Comparison of ENCODE assay signal across 1 cellular context in the genomic region with DNA sequence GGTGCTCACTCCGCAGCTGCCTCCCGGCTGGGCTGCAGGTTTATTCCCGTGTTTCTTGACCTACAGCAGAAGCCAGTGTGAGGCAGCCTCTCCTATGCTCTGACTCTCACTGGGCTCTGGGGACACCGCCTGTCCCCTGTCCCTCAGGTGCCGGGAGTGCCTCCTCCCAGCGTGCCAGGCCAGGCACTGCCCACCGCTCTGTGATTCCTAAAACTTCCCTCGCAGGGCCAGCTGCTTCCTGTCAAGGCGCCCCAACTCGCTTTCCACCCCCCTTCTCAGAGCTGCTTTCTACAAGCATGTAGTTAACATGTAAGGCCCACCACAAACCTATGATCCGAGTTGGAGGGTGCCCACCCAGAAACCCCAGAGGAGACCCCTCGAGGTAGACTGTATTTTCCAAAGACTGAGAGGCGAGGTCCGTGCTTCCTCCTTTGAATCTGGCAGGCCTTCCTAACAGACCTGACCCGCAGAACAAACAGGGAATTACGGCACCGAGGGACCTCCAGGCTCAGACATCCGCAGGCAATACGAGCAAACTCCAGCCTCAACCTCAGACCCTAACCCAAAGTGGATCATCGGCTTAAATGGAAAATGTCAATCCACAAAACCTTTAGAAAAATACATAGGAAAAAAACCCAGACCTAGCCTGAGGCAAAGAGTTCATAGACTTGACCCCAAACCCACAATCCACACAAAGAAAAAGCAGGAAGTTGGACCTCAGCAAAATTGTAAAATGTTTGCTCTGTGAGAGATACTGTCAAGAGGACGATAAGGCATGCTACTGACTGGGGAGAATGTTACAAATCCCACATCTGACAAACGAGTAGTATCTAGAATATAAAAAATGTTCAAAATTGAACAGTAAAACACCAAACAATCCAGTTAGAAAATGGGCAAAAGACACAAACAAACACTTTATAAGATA.
TF ChIP-seq lines count a peak whose summit lies in the region.

No MANE protein-coding gene starts in this region.

TF ChIP-seq in HepG2, 621 proteins besides CTCF, POLR2A, EP300 and RAD21 (continued from another document and continues in another):
- TF ChIP-seq, protein P1, sequence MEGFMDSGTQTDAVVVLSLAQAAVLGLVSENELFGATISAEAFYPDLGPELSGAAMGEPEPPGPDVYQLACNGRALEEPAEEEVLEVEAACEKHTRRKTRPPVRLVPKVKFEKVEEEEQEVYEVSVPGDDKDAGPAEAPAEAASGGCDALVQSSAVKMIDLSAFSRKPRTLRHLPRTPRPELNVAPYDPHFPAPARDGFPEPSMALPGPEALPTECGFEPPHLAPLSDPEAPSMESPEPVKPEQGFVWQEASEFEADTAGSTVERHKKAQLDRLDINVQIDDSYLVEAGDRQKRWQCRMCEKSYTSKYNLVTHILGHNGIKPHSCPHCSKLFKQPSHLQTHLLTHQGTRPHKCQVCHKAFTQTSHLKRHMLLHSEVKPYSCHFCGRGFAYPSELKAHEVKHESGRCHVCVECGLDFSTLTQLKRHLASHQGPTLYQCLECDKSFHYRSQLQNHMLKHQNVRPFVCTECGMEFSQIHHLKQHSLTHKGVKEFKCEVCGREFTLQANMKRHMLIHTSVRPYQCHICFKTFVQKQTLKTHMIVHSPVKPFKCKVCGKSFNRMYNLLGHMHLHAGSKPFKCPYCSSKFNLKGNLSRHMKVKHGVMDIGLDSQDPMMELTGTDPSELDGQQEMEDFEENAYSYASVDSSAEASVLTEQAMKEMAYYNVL (CRISPR knock-in tag; IDR thresholded peaks at IDR 0.05; ENCODE audit: borderline replicate concordance): 0 out of 2 replicates have a peak, but pooled peaks have one; percentile 23
- peak; percentile 54; the same call in 1 of the 2 replicates for TF ChIP-seq ZNF614 (CRISPR knock-in tag; IDR thresholded peaks at IDR 0.05; ENCODE audit: borderline replicate concordance)
- TF ChIP-seq, protein P2, sequence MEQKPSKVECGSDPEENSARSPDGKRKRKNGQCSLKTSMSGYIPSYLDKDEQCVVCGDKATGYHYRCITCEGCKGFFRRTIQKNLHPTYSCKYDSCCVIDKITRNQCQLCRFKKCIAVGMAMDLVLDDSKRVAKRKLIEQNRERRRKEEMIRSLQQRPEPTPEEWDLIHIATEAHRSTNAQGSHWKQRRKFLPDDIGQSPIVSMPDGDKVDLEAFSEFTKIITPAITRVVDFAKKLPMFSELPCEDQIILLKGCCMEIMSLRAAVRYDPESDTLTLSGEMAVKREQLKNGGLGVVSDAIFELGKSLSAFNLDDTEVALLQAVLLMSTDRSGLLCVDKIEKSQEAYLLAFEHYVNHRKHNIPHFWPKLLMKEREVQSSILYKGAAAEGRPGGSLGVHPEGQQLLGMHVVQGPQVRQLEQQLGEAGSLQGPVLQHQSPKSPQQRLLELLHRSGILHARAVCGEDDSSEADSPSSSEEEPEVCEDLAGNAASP (CRISPR knock-in tag; IDR thresholded peaks at IDR 0.05; ENCODE audit: borderline replicate concordance): peak; percentile 26; the same call in 1 of the 2 replicates
- peak; percentile 52; the same call in 1 of the 2 replicates for TF ChIP-seq KDM5B (CRISPR knock-in tag; IDR thresholded peaks at IDR 0.05; ENCODE audit: borderline replicate concordance)
- peak; percentile 52; the same call in 1 of the 2 replicates for TF ChIP-seq SOX5 (CRISPR knock-in tag; IDR thresholded peaks at IDR 0.05; ENCODE audit: borderline replicate concordance)
- TF ChIP-seq DNMT3B (CRISPR knock-in tag; conservative IDR thresholded peaks at IDR 0.05): no peak
- no peak for TF ChIP-seq ZNF234 (CRISPR knock-in tag; conservative IDR thresholded peaks at IDR 0.05)
- TF ChIP-seq ZNF333 (CRISPR knock-in tag; IDR thresholded peaks at IDR 0.05; ENCODE audit: borderline replicate concordance): 0 out of 2 replicates have a peak, but pooled peaks have one; percentile 52
- TF ChIP-seq PTBP1 (IDR thresholded peaks at IDR 0.05; ENCODE audit: low read depth, low read length, poor library complexity, severe bottlenecking): no peak
- no peak for TF ChIP-seq ZFAT (CRISPR knock-in tag; conservative IDR thresholded peaks at IDR 0.05)
- TF ChIP-seq GABPA (IDR thresholded peaks at IDR 0.05; ENCODE audit: low read depth, low read length): no peak
- TF ChIP-seq GABPA (CRISPR knock-in tag; IDR thresholded peaks at IDR 0.05; ENCODE audit: low read depth): peak; percentile 23; the same call in 1 of the 2 replicates
- no peak for TF ChIP-seq FOXA1 (IDR thresholded peaks at IDR 0.05)
- TF ChIP-seq FOXA1 (CRISPR knock-in tag; IDR thresholded peaks at IDR 0.05): 0 out of 2 replicates have a peak, but pooled peaks have one; percentile 2
- peak; percentile 95 for TF ChIP-seq ELF3 (CRISPR knock-in tag; IDR thresholded peaks at IDR 0.05)
- no peak for TF ChIP-seq ZNF619 (CRISPR knock-in tag; IDR thresholded peaks at IDR 0.05)
- no peak for TF ChIP-seq ATF1 (CRISPR knock-in tag; IDR thresholded peaks at IDR 0.05)
- TF ChIP-seq ELF4 (CRISPR knock-in tag; IDR thresholded peaks at IDR 0.05; ENCODE audit: borderline replicate concordance): peak; percentile 50; the same call in 1 of the 2 replicates
- TF ChIP-seq, protein P3, sequence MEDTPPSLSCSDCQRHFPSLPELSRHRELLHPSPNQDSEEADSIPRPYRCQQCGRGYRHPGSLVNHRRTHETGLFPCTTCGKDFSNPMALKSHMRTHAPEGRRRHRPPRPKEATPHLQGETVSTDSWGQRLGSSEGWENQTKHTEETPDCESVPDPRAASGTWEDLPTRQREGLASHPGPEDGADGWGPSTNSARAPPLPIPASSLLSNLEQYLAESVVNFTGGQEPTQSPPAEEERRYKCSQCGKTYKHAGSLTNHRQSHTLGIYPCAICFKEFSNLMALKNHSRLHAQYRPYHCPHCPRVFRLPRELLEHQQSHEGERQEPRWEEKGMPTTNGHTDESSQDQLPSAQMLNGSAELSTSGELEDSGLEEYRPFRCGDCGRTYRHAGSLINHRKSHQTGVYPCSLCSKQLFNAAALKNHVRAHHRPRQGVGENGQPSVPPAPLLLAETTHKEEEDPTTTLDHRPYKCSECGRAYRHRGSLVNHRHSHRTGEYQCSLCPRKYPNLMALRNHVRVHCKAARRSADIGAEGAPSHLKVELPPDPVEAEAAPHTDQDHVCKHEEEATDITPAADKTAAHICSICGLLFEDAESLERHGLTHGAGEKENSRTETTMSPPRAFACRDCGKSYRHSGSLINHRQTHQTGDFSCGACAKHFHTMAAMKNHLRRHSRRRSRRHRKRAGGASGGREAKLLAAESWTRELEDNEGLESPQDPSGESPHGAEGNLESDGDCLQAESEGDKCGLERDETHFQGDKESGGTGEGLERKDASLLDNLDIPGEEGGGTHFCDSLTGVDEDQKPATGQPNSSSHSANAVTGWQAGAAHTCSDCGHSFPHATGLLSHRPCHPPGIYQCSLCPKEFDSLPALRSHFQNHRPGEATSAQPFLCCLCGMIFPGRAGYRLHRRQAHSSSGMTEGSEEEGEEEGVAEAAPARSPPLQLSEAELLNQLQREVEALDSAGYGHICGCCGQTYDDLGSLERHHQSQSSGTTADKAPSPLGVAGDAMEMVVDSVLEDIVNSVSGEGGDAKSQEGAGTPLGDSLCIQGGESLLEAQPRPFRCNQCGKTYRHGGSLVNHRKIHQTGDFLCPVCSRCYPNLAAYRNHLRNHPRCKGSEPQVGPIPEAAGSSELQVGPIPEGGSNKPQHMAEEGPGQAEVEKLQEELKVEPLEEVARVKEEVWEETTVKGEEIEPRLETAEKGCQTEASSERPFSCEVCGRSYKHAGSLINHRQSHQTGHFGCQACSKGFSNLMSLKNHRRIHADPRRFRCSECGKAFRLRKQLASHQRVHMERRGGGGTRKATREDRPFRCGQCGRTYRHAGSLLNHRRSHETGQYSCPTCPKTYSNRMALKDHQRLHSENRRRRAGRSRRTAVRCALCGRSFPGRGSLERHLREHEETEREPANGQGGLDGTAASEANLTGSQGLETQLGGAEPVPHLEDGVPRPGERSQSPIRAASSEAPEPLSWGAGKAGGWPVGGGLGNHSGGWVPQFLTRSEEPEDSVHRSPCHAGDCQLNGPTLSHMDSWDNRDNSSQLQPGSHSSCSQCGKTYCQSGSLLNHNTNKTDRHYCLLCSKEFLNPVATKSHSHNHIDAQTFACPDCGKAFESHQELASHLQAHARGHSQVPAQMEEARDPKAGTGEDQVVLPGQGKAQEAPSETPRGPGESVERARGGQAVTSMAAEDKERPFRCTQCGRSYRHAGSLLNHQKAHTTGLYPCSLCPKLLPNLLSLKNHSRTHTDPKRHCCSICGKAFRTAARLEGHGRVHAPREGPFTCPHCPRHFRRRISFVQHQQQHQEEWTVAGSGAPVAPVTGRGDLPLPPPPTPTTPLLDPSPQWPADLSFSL (CRISPR knock-in tag; IDR thresholded peaks at IDR 0.05): peak; percentile 54; the same call in 1 of the 2 replicates
- TF ChIP-seq ELF1 (CRISPR knock-in tag; IDR thresholded peaks at IDR 0.05): peak; percentile 50; the same call in 1 of the 2 replicates
- TF ChIP-seq ZFP1 (CRISPR knock-in tag; IDR thresholded peaks at IDR 0.05): no peak
- TF ChIP-seq, protein P4, sequence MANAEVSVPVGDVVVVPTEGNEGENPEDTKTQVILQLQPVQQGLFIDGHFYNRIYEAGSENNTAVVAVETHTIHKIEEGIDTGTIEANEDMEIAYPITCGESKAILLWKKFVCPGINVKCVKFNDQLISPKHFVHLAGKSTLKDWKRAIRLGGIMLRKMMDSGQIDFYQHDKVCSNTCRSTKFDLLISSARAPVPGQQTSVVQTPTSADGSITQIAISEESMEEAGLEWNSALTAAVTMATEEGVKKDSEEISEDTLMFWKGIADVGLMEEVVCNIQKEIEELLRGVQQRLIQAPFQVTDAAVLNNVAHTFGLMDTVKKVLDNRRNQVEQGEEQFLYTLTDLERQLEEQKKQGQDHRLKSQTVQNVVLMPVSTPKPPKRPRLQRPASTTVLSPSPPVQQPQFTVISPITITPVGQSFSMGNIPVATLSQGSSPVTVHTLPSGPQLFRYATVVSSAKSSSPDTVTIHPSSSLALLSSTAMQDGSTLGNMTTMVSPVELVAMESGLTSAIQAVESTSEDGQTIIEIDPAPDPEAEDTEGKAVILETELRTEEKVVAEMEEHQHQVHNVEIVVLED (CRISPR knock-in tag; IDR thresholded peaks at IDR 0.05; ENCODE audit: borderline replicate concordance): no peak
- no peak for TF ChIP-seq ZNF629 (CRISPR knock-in tag; conservative IDR thresholded peaks at IDR 0.05)
- no peak for TF ChIP-seq ZC3H4 (CRISPR knock-in tag; IDR thresholded peaks at IDR 0.05; ENCODE audit: borderline replicate concordance)
- TF ChIP-seq ZNF441 (CRISPR knock-in tag; IDR thresholded peaks at IDR 0.05; ENCODE audit: borderline replicate concordance): no peak
- TF ChIP-seq NCOA2 (CRISPR knock-in tag; IDR thresholded peaks at IDR 0.05): 0 out of 2 replicates have a peak, but pooled peaks have one; percentile 26
- 0 out of 2 replicates have a peak, but pooled peaks have one; percentile 34 for TF ChIP-seq TBX2 (CRISPR knock-in tag; IDR thresholded peaks at IDR 0.05; ENCODE audit: borderline replicate concordance)
- 0 out of 2 replicates have a peak, but pooled peaks have one; percentile 33 for TF ChIP-seq GFI1 (CRISPR knock-in tag; IDR thresholded peaks at IDR 0.05; ENCODE audit: borderline replicate concordance)
- peak; percentile 58; the same call in 1 of the 2 replicates for TF ChIP-seq HNF4A (CRISPR knock-in tag; IDR thresholded peaks at IDR 0.05)
- TF ChIP-seq BCL6 (CRISPR knock-in tag; IDR thresholded peaks at IDR 0.05): 0 out of 2 replicates have a peak, but pooled peaks have one; percentile 34
- TF ChIP-seq CAMTA2 (CRISPR knock-in tag; IDR thresholded peaks at IDR 0.05; ENCODE audit: borderline replicate concordance): no peak
- TF ChIP-seq ZNF350 (CRISPR knock-in tag; IDR thresholded peaks at IDR 0.05; ENCODE audit: borderline replicate concordance, low read depth): no peak
- TF ChIP-seq, protein P5, sequence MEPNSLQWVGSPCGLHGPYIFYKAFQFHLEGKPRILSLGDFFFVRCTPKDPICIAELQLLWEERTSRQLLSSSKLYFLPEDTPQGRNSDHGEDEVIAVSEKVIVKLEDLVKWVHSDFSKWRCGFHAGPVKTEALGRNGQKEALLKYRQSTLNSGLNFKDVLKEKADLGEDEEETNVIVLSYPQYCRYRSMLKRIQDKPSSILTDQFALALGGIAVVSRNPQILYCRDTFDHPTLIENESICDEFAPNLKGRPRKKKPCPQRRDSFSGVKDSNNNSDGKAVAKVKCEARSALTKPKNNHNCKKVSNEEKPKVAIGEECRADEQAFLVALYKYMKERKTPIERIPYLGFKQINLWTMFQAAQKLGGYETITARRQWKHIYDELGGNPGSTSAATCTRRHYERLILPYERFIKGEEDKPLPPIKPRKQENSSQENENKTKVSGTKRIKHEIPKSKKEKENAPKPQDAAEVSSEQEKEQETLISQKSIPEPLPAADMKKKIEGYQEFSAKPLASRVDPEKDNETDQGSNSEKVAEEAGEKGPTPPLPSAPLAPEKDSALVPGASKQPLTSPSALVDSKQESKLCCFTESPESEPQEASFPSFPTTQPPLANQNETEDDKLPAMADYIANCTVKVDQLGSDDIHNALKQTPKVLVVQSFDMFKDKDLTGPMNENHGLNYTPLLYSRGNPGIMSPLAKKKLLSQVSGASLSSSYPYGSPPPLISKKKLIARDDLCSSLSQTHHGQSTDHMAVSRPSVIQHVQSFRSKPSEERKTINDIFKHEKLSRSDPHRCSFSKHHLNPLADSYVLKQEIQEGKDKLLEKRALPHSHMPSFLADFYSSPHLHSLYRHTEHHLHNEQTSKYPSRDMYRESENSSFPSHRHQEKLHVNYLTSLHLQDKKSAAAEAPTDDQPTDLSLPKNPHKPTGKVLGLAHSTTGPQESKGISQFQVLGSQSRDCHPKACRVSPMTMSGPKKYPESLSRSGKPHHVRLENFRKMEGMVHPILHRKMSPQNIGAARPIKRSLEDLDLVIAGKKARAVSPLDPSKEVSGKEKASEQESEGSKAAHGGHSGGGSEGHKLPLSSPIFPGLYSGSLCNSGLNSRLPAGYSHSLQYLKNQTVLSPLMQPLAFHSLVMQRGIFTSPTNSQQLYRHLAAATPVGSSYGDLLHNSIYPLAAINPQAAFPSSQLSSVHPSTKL (CRISPR knock-in tag; IDR thresholded peaks at IDR 0.05): peak; percentile 60
- TF ChIP-seq, protein P6, sequence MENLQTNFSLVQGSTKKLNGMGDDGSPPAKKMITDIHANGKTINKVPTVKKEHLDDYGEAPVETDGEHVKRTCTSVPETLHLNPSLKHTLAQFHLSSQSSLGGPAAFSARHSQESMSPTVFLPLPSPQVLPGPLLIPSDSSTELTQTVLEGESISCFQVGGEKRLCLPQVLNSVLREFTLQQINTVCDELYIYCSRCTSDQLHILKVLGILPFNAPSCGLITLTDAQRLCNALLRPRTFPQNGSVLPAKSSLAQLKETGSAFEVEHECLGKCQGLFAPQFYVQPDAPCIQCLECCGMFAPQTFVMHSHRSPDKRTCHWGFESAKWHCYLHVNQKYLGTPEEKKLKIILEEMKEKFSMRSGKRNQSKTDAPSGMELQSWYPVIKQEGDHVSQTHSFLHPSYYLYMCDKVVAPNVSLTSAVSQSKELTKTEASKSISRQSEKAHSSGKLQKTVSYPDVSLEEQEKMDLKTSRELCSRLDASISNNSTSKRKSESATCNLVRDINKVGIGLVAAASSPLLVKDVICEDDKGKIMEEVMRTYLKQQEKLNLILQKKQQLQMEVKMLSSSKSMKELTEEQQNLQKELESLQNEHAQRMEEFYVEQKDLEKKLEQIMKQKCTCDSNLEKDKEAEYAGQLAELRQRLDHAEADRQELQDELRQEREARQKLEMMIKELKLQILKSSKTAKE (CRISPR knock-in tag; IDR thresholded peaks at IDR 0.05; ENCODE audit: borderline replicate concordance): 0 out of 2 replicates have a peak, but pooled peaks have one; percentile 52
- TF ChIP-seq NR2F6 (IDR thresholded peaks at IDR 0.05): peak; percentile 81
- peak; percentile 81 for TF ChIP-seq NR2F6 (CRISPR knock-in tag; IDR thresholded peaks at IDR 0.05)
- TF ChIP-seq SOX6 (IDR thresholded peaks at IDR 0.05): no peak
- peak; percentile 51 for TF ChIP-seq SOX6 (CRISPR knock-in tag; IDR thresholded peaks at IDR 0.05)
